Comparison of ENCODE assay signal across 1 cellular context in the genomic region with DNA sequence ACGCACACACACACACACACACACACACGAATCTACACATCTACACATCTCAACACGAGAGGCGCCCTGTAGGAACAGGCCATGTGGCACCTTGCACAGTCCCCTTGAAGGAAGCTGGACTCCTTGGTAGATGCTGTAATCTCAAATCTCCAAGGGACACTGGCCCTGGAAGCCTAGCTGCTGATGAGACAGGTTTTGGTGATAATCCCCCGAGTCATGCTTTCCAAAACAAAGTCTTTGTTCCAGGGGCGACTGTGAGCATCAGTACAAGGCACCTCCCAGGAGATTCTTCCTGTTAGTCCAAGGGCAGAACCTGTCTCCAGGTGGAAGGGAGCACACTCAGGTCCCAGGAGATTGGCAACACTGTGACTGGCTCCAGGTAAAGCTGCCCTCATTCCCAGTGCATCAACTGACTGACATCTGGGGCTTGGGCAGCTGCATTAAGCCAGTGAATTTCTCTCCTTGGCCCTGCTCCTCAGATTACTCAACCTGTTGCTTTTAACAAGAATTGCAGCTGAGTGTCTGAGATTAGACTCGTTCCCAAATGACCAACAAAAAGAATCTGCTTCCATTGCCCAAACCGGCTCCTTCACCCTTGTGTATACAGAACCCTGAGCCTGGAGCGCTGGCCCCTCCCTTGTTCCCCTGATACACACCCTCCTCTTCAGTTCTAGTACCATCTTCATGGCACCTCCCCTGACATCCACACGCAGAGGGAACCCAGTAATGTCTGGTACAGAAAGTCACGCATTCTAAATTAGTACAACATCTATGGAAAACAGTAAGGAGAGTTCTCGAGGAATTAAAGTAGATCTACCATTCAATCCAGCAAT.
TF ChIP-seq lines count a peak whose summit lies in the region.

No MANE protein-coding gene starts in this region.

TF ChIP-seq in H1, 55 proteins besides CTCF, POLR2A, EP300 and RAD21:
- TF ChIP-seq SIN3A (conservative IDR thresholded peaks at IDR 0.05 in 1 of 2, IDR thresholded peaks at IDR 0.05 in 1 of 2; ENCODE audit: low read depth in 1 of 2, low read length in 2 of 2) (no peak), BACH1 (IDR thresholded peaks at IDR 0.05; ENCODE audit: low read length) (peak; percentile 62), CREB1 (IDR thresholded peaks at IDR 0.05) (no peak), MAFK (IDR thresholded peaks at IDR 0.05; ENCODE audit: low read depth, low read length) (peak; percentile 61; the same call in 1 of the 2 replicates)
- TF ChIP-seq, protein P1, sequence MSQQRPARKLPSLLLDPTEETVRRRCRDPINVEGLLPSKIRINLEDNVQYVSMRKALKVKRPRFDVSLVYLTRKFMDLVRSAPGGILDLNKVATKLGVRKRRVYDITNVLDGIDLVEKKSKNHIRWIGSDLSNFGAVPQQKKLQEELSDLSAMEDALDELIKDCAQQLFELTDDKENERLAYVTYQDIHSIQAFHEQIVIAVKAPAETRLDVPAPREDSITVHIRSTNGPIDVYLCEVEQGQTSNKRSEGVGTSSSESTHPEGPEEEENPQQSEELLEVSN (IDR thresholded peaks at IDR 0.05), result no peak
